2 cellular contexts compared by ENCODE assay signal in the genomic region with DNA sequence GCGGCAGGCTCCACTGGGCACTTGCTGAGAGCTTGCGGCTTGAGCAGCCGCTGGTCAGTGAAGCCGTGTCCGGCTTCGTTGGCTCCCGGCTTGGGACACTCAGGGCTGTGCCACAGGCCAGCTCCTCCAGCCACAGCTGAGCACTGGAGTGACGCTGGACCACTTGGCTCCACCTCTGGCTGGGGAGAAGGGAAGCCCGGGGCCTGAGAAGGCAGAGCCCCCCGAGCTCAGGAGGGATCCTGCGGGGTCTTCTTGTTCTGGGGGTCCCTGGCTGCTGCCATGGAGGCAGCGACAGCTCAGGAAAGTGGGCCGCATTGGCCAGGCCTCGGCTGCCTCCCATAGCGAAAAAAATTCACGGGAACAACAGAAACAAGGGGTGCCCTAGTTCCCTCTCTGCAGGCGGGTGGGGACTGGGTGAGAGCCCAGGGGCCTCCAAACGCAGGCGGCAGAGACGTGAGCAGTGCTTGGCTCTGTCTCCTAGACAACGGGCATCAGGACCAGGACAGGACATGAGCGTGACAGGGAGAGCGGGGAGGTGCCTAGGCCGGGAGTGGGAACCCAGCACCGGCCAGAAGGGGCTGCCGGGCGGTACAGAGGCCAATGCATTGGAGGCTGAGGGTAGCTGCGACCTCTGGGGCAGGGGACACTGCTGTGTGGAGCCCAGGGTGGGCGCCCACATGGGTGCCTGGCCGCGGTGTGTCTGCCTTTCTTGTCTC.
TF ChIP-seq lines count a peak whose summit lies in the region.

No MANE protein-coding gene starts in this region.

TF ChIP-seq in GM23338, 12 proteins besides CTCF, POLR2A, EP300 and RAD21:
- TF ChIP-seq POLR2AphosphoS5 (IDR thresholded peaks at IDR 0.05; ENCODE audit: low read depth): 0 out of 2 replicates have a peak, but pooled peaks have one; percentile 5
- TF ChIP-seq, protein P1, sequence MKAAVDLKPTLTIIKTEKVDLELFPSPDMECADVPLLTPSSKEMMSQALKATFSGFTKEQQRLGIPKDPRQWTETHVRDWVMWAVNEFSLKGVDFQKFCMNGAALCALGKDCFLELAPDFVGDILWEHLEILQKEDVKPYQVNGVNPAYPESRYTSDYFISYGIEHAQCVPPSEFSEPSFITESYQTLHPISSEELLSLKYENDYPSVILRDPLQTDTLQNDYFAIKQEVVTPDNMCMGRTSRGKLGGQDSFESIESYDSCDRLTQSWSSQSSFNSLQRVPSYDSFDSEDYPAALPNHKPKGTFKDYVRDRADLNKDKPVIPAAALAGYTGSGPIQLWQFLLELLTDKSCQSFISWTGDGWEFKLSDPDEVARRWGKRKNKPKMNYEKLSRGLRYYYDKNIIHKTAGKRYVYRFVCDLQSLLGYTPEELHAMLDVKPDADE (IDR thresholded peaks at IDR 0.05): no peak
- TF ChIP-seq, protein P2, sequence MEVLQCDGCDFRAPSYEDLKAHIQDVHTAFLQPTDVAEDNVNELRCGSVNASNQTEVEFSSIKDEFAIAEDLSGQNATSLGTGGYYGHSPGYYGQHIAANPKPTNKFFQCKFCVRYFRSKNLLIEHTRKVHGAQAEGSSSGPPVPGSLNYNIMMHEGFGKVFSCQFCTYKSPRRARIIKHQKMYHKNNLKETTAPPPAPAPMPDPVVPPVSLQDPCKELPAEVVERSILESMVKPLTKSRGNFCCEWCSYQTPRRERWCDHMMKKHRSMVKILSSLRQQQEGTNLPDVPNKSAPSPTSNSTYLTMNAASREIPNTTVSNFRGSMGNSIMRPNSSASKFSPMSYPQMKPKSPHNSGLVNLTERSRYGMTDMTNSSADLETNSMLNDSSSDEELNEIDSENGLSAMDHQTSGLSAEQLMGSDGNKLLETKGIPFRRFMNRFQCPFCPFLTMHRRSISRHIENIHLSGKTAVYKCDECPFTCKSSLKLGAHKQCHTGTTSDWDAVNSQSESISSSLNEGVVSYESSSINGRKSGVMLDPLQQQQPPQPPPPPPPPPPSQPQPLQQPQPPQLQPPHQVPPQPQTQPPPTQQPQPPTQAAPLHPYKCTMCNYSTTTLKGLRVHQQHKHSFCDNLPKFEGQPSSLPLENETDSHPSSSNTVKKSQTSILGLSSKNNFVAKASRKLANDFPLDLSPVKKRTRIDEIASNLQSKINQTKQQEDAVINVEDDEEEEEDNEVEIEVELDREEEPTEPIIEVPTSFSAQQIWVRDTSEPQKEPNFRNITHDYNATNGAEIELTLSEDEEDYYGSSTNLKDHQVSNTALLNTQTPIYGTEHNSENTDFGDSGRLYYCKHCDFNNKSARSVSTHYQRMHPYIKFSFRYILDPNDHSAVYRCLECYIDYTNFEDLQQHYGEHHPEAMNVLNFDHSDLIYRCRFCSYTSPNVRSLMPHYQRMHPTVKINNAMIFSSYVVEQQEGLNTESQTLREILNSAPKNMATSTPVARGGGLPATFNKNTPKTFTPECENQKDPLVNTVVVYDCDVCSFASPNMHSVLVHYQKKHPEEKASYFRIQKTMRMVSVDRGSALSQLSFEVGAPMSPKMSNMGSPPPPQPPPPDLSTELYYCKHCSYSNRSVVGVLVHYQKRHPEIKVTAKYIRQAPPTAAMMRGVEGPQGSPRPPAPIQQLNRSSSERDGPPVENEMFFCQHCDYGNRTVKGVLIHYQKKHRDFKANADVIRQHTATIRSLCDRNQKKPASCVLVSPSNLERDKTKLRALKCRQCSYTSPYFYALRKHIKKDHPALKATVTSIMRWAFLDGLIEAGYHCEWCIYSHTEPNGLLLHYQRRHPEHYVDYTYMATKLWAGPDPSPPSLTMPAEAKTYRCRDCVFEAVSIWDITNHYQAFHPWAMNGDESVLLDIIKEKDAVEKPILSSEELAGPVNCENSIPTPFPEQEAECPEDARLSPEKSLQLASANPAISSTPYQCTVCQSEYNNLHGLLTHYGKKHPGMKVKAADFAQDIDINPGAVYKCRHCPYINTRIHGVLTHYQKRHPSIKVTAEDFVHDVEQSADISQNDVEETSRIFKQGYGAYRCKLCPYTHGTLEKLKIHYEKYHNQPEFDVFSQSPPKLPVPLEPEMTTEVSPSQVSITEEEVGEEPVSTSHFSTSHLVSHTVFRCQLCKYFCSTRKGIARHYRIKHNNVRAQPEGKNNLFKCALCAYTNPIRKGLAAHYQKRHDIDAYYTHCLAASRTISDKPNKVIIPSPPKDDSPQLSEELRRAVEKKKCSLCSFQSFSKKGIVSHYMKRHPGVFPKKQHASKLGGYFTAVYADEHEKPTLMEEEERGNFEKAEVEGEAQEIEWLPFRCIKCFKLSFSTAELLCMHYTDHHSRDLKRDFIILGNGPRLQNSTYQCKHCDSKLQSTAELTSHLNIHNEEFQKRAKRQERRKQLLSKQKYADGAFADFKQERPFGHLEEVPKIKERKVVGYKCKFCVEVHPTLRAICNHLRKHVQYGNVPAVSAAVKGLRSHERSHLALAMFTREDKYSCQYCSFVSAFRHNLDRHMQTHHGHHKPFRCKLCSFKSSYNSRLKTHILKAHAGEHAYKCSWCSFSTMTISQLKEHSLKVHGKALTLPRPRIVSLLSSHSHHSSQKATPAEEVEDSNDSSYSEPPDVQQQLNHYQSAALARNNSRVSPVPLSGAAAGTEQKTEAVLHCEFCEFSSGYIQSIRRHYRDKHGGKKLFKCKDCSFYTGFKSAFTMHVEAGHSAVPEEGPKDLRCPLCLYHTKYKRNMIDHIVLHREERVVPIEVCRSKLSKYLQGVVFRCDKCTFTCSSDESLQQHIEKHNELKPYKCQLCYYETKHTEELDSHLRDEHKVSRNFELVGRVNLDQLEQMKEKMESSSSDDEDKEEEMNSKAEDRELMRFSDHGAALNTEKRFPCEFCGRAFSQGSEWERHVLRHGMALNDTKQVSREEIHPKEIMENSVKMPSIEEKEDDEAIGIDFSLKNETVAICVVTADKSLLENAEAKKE (CRISPR knock-in tag; IDR thresholded peaks at IDR 0.05): no peak

TF ChIP-seq in GM12878, 131 proteins besides CTCF, POLR2A, EP300 and RAD21:
- TF ChIP-seq, protein P3, sequence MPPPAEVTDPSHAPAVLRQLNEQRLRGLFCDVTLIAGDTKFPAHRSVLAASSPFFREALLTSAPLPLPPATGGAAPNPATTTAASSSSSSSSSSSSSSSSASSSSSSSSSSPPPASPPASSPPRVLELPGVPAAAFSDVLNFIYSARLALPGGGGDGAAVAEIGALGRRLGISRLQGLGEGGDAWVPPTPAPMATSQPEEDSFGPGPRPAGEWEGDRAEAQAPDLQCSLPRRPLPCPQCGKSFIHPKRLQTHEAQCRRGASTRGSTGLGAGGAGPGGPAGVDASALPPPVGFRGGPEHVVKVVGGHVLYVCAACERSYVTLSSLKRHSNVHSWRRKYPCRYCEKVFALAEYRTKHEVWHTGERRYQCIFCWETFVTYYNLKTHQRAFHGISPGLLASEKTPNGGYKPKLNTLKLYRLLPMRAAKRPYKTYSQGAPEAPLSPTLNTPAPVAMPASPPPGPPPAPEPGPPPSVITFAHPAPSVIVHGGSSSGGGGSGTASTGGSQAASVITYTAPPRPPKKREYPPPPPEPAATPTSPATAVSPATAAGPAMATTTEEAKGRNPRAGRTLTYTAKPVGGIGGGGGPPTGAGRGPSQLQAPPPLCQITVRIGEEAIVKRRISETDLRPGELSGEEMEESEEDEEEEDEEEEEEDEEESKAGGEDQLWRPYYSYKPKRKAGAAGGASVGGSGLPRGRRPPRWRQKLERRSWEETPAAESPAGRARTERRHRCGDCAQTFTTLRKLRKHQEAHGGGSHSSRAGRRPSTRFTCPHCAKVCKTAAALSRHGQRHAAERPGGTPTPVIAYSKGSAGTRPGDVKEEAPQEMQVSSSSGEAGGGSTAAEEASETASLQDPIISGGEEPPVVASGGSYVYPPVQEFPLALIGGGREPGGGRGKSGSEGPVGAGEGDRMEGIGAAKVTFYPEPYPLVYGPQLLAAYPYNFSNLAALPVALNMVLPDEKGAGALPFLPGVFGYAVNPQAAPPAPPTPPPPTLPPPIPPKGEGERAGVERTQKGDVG (CRISPR knock-in tag; IDR thresholded peaks at IDR 0.05): no peak
- no peak for TF ChIP-seq HCFC1 (IDR thresholded peaks at IDR 0.05; ENCODE audit: low read length)
- no peak for TF ChIP-seq SMAD5 (IDR thresholded peaks at IDR 0.05; ENCODE audit: low read depth)
- no peak for TF ChIP-seq IKZF1 (conservative IDR thresholded peaks at IDR 0.05)
- no peak for TF ChIP-seq BCL3 (IDR thresholded peaks at IDR 0.05; ENCODE audit: borderline replicate concordance, insufficient read depth, low read depth, low read length, poor library complexity, severe bottlenecking)
- peak; percentile 59; the same call in 1 of the 2 replicates for TF ChIP-seq POLR2AphosphoS5 (IDR thresholded peaks at IDR 0.05; ENCODE audit: low read length)
